20 cellular contexts compared by ENCODE assay signal in genomic region chr14:74977164-74977900, GRCh38. TPM values are rescaled to one million over a fixed set of nuclear protein-coding genes. Genes with fewer than 3 reads are reported as not detected.
"Had no signal": no experiment of that assay in that cellular context is flagged by ENCODE, and none has a peak within 500 bp of the region (broad histone marks: within the 10 kb centered on the region; RNA-seq: fewer than 3 reads in every experiment).

No MANE protein-coding gene starts in this region.

- H3K4me3 Mint-ChIP-seq: activated CD4-positive, alpha-beta T cell treated with anti-CD3 and anti-CD28 coated beads for 36 hours; activated T-cell treated with anti-CD3 and anti-CD28 coated beads, Interleukin-2, amount 50 U/mL, for 72 hours; natural killer cell treated with Interleukin-12 subunit alpha and Interleukin-12 subunit beta and Interleukin-15 and Interleukin-18, amount 100 ng/mL, for 72 hours had no signal

- H3K9me3 ChIP-seq: adrenal gland, esophagus muscularis mucosa, gastroesophageal sphincter, heart right ventricle, tibial nerve had no signal

- H3K27ac Mint-ChIP-seq: activated CD4-positive, alpha-beta T cell treated with anti-CD3 and anti-CD28 coated beads for 36 hours; activated naive CD4-positive, alpha-beta T cell treated with anti-CD3 and anti-CD28 coated beads, Interleukin-2, amount 50 U/mL, for 72 hours; activated T-cell treated with anti-CD3 and anti-CD28 coated beads, Interleukin-2, amount 50 U/mL, for 72 hours; natural killer cell treated with Interleukin-12 subunit alpha and Interleukin-12 subunit beta and Interleukin-15 and Interleukin-18, amount 100 ng/mL, for 72 hours had no signal

- H3K4me3 ChIP-seq: adrenal gland, esophagus muscularis mucosa, gastroesophageal sphincter, heart right ventricle, tibial nerve had no signal

- H3K27me3 Mint-ChIP-seq: activated CD4-positive, alpha-beta T cell treated with anti-CD3 and anti-CD28 coated beads for 36 hours; natural killer cell treated with Interleukin-12 subunit alpha and Interleukin-12 subunit beta and Interleukin-15 and Interleukin-18, amount 100 ng/mL, for 72 hours had no signal

- DNase-seq: activated CD4-positive, alpha-beta T cell treated with anti-CD3 and anti-CD28 coated beads for 36 hours; activated CD4-positive, alpha-beta T cell treated with anti-CD3 and anti-CD28 coated beads, Interleukin-2, amount 50 U/mL, for 48 hours; activated CD8-positive, alpha-beta memory T cell treated with anti-CD3 and anti-CD28 coated beads, Interleukin-2, amount 50 U/mL, for 4 hours; activated gamma-delta T cell treated with Interleukin-2 at 50 U/mL for 16 hours; activated T-cell treated with anti-CD3 and anti-CD28 coated beads, Interleukin-2, amount 50 U/mL, for 72 hours; cerebellar nuclear complex; effector memory CD4-positive, alpha-beta T cell; heart right ventricle; left cardiac atrium; stimulated activated CD4-positive, alpha-beta T cell treated with anti-CD3 and anti-CD28 coated beads, Interleukin-12 subunit alpha, Interleukin-12 subunit beta, amount 100 ng/mL, for 4 hours; stimulated activated CD4-positive, alpha-beta T cell treated with anti-CD3 and anti-CD28 coated beads, Interleukin-1b, Interleukin-23, amount 100 ng/mL, for 48 hours; stimulated activated CD8-positive, alpha-beta memory T cell treated with anti-CD3 and anti-CD28 coated beads, Interleukin-4, amount 100 ng/mL, for 48 hours; stimulated activated naive CD4-positive, alpha-beta T cell; SW 1271 had no signal

- H3K36me3 ChIP-seq: adrenal gland, esophagus muscularis mucosa, gastroesophageal sphincter, heart right ventricle, tibial nerve had no signal

- H3K9me3 Mint-ChIP-seq: activated naive CD4-positive, alpha-beta T cell treated with anti-CD3 and anti-CD28 coated beads, Interleukin-2, amount 50 U/mL, for 72 hours; activated T-cell treated with anti-CD3 and anti-CD28 coated beads, Interleukin-2, amount 50 U/mL, for 72 hours; natural killer cell treated with Interleukin-12 subunit alpha and Interleukin-12 subunit beta and Interleukin-15 and Interleukin-18, amount 100 ng/mL, for 72 hours had no signal

- H3K27me3 ChIP-seq: adrenal gland, esophagus muscularis mucosa, gastroesophageal sphincter, heart right ventricle, tibial nerve had no signal

- H3K4me1 Mint-ChIP-seq: activated CD4-positive, alpha-beta T cell treated with anti-CD3 and anti-CD28 coated beads for 36 hours had no signal

- H3K36me3 Mint-ChIP-seq: activated naive CD4-positive, alpha-beta T cell treated with anti-CD3 and anti-CD28 coated beads, Interleukin-2, amount 50 U/mL, for 72 hours; natural killer cell treated with Interleukin-12 subunit alpha and Interleukin-12 subunit beta and Interleukin-15 and Interleukin-18, amount 100 ng/mL, for 72 hours had no signal

- H3K27ac ChIP-seq: adrenal gland, esophagus muscularis mucosa, gastroesophageal sphincter, tibial nerve had no signal

RNA-seq across cellular contexts. Expression of gene PGF, which starts 21.9 kb away (rescaled TPM):
- total RNA-seq: natural killer cell treated with Interleukin-12 subunit alpha and Interleukin-12 subunit beta and Interleukin-15 and Interleukin-18, amount 100 ng/mL, for 72 hours had no signal
